In genomic region chr17:40346061-40346767, GRCh38 we compare ENCODE assay signal across 8 cellular contexts. TPM values are rescaled to one million over a fixed set of nuclear protein-coding genes. Genes with fewer than 3 reads are reported as not detected.
A peak's percentile ranks its signal among the peaks of the same experiment; 100 is the strongest.
DNase-seq lines count a peak whose midpoint lies in the region; ATAC-seq and TF ChIP-seq lines count a peak whose summit lies in the region.

No MANE protein-coding gene starts in this region.

- CTCF ChIA-PET in activated CD8-positive, alpha-beta memory T cell treated with anti-CD3 and anti-CD28 coated beads, Interleukin-2, amount 10 ng/mL, durations not matched to agents 7 days and 5 days (lab: Charles Lee) = interaction anchor here (0.6 to 4.1 kb wide), 12 partner anchors 9 to 233 kb away, joined by 3 to 21 read pairs (median 4); no protein-coding TSS in a partner anchor

- H2AFZ ChIP-seq in MM.1S (ENCODE audit: low read length) = no peak overlapping the region

- H3K9me3 Mint-ChIP-seq in activated CD8-positive, alpha-beta memory T cell treated with anti-CD3 and anti-CD28 coated beads, Interleukin-2, amount 10 ng/mL, durations not matched to agents 7 days and 5 days (ENCODE audit: low read depth) = no peaks in the 10 kb centered on the region

- H3K27me3 ChIP-seq in mucosa of stomach (ENCODE audit: control insufficient read depth, insufficient read depth, low read length) (no peaks in the 10 kb centered on the region), tibial nerve (no peaks in the 10 kb centered on the region), MM.1S (replicated peaks; ENCODE audit: insufficient read depth, low read length) (no peaks in the 10 kb centered on the region)

- H3K4me2 ChIP-seq in MM.1S (ENCODE audit: low read depth, low read length) = no peak overlapping the region

- H3K4me3 ChIP-seq in coronary artery (peak overlapping the region; percentile 98), mucosa of stomach (ENCODE audit: low read length) (peak overlapping the region; percentile 44), tibial nerve (peak overlapping the region in 3 of 4 donors; percentile 79 to 95 (median 87)), MM.1S (ENCODE audit: low read length) (no peak overlapping the region)

- ATAC-seq in activated CD8-positive, alpha-beta memory T cell treated with anti-CD3 and anti-CD28 coated beads, Interleukin-2, amount 10 ng/mL, durations not matched to agents 7 days and 5 days = no peak
- ATAC-seq in HG03039 (IDR thresholded peaks at IDR 0.05; ENCODE audit: unreplicated experiment) = no peak
- ATAC-seq in GM21717 (IDR thresholded peaks at IDR 0.05; ENCODE audit: unreplicated experiment) = no peak

- H3K4me3 Mint-ChIP-seq in activated CD8-positive, alpha-beta memory T cell treated with anti-CD3 and anti-CD28 coated beads, Interleukin-2, amount 10 ng/mL, durations not matched to agents 7 days and 5 days = no peak overlapping the region

- no peaks in the 10 kb centered on the region for H3K9me2 ChIP-seq in MM.1S (replicated peaks; ENCODE audit: insufficient read depth, low read length)

- H3K27ac Mint-ChIP-seq in activated CD8-positive, alpha-beta memory T cell treated with anti-CD3 and anti-CD28 coated beads, Interleukin-2, amount 10 ng/mL, durations not matched to agents 7 days and 5 days = peak overlapping the region; percentile 49

- H3K36me3 Mint-ChIP-seq in activated CD8-positive, alpha-beta memory T cell treated with anti-CD3 and anti-CD28 coated beads, Interleukin-2, amount 10 ng/mL, durations not matched to agents 7 days and 5 days = peaks cover 7% of the 10 kb centered on the region

- TF ChIP-seq POLR2A in tibial nerve (IDR thresholded peaks at IDR 0.05) = no peak

- H3K9me3 ChIP-seq in mucosa of stomach (ENCODE audit: control insufficient read depth, low read length) = no peaks in the 10 kb centered on the region
- no peaks in the 10 kb centered on the region for H3K9me3 ChIP-seq in tibial nerve
- no peaks in the 10 kb centered on the region for H3K9me3 ChIP-seq in MM.1S (replicated peaks; ENCODE audit: insufficient read depth, low read length)

- peaks cover 25% of the 10 kb centered on the region; the same call in 1 of the 2 replicates for H4K20me1 ChIP-seq in MM.1S (ENCODE audit: insufficient read depth, low read length)

- H3K36me3 ChIP-seq in mucosa of stomach (ENCODE audit: control insufficient read depth, insufficient read depth, low read length) (peaks cover 3% of the 10 kb centered on the region), tibial nerve (peaks cover 0 to 9% (median 4%) of the 10 kb centered on the region in 3 donors), MM.1S (replicated peaks; ENCODE audit: insufficient read depth, low read length) (no peaks in the 10 kb centered on the region)

- peaks cover 76% of the 10 kb centered on the region for H3K4me1 ChIP-seq in mucosa of stomach (ENCODE audit: control insufficient read depth, insufficient read depth, low read length)
- peaks cover 7 to 88% (median 68%) of the 10 kb centered on the region in 4 donors for H3K4me1 ChIP-seq in tibial nerve
- no peaks in the 10 kb centered on the region for H3K4me1 ChIP-seq in MM.1S (ENCODE audit: low read length)

- no peak for TF ChIP-seq EP300 in tibial nerve (IDR thresholded peaks at IDR 0.05)

- peaks cover 61% of the 10 kb centered on the region for H3K4me1 Mint-ChIP-seq in activated CD8-positive, alpha-beta memory T cell treated with anti-CD3 and anti-CD28 coated beads, Interleukin-2, amount 10 ng/mL, durations not matched to agents 7 days and 5 days

- DNase-seq in activated CD8-positive, alpha-beta memory T cell treated with anti-CD3 and anti-CD28 coated beads, Interleukin-2, amount 10 ng/mL, durations not matched to agents 7 days and 5 days = no peak
- DNase-seq in activated CD8-positive, alpha-beta memory T cell treated with anti-CD3 and anti-CD28 coated beads, Interleukin-2, amount 50 U/mL, for 48 hours = no peak
- DNase-seq in coronary artery (ENCODE audit: low spot score) (no peak), tibial nerve (ENCODE audit: low spot score in 2 of 2) (no peak), MM.1S (no peak)

- H3K9ac ChIP-seq in mucosa of stomach (ENCODE audit: low read length) (peak overlapping the region; percentile 93), MM.1S (ENCODE audit: low read length) (no peak overlapping the region)

- no peaks in the 10 kb centered on the region for H3K27me3 Mint-ChIP-seq in activated CD8-positive, alpha-beta memory T cell treated with anti-CD3 and anti-CD28 coated beads, Interleukin-2, amount 10 ng/mL, durations not matched to agents 7 days and 5 days

- peaks cover 96% of the 10 kb centered on the region for H3K79me2 ChIP-seq in MM.1S (ENCODE audit: low read length)

- H3F3A ChIP-seq in MM.1S (ENCODE audit: insufficient read depth, low read length) = no peaks in the 10 kb centered on the region

- peak overlapping the region; percentile 97 to 98 for H3K27ac ChIP-seq in coronary artery
- H3K27ac ChIP-seq in tibial nerve = peak overlapping the region; percentile 94 to 98 (median 96)
- no peak overlapping the region for H3K27ac ChIP-seq in MM.1S (ENCODE audit: low read length)

- TF ChIP-seq CTCF in coronary artery (IDR thresholded peaks at IDR 0.05) = no peak
- TF ChIP-seq CTCF in tibial nerve (IDR thresholded peaks at IDR 0.05) = no peak
- no peak for TF ChIP-seq CTCF in MM.1S (IDR thresholded peaks at IDR 0.05; ENCODE audit: low read length)

- WGBS in tibial nerve, 2 donors = 11 to 19% methylated on average over 10 of the region's 10 CpGs

RNA-seq across cellular contexts. Expression of gene GJD3, which starts 18.3 kb away (rescaled TPM):
- total RNA-seq in activated CD8-positive, alpha-beta memory T cell treated with anti-CD3 and anti-CD28 coated beads, Interleukin-2, amount 10 ng/mL, durations not matched to agents 7 days and 5 days = not detected
- total RNA-seq in tibial nerve = not detected

RNA-seq across cellular contexts. Expression of gene RARA, which starts 37.2 kb away (rescaled TPM):
- total RNA-seq in activated CD8-positive, alpha-beta memory T cell treated with anti-CD3 and anti-CD28 coated beads, Interleukin-2, amount 10 ng/mL, durations not matched to agents 7 days and 5 days = 10 to 100 TPM; 29.9 to 39.5 TPM
- 10 to 100 TPM; 28.9 to 58.2 (median 46.4) TPM for total RNA-seq in tibial nerve

RNA-seq across cellular contexts. Expression of gene CDC6, which starts 58.5 kb away (rescaled TPM):
- 100 to 1,000 TPM; 109 to 111 TPM for total RNA-seq in activated CD8-positive, alpha-beta memory T cell treated with anti-CD3 and anti-CD28 coated beads, Interleukin-2, amount 10 ng/mL, durations not matched to agents 7 days and 5 days
- total RNA-seq in tibial nerve = 1 to 10 TPM in 1 of 4 donors, under 1 TPM in 3; 0.20 to 1.8 (median 0.43) TPM

Comparison
In these comparisons a context has a peak if more than half of its experiments do, and no peak if none do; other contexts are left out.
1. RNA of gene CDC6, which starts 58.5 kb away (total RNA-seq): 109 to 111 TPM in activated CD8-positive, alpha-beta memory T cell treated with anti-CD3 and anti-CD28 coated beads, Interleukin-2, amount 10 ng/mL, durations not matched to agents 7 days and 5 days; 0.20 to 1.8 TPM in tibial nerve; every median in the first group is over 10 times any median in the second.